ENCODE assay signal across 26 cellular contexts in the genomic region with DNA sequence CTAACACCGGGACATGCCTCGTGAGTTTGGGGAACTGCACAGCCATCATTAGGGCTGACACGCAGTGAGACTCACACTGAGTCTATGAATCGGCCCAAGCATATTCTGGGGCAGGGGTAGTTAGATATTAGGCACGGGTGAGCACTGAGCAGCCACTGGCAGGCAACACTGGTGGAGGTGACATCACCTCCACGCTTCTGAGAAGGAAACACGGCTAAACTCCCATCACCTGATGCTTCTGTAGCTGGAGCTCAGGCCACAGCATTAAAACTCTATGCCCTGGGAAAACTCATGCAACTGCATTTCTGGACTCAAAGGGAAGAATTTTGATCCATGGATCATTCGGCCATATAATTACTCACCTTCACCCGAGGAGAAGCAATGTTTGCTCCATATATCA.
DNase-seq lines count a peak whose midpoint lies in the region; ATAC-seq, FAIRE-seq and TF ChIP-seq lines count a peak whose summit lies in the region.
"Had no signal": no experiment of that assay in that cellular context is flagged by ENCODE, and none has a peak within 500 bp of the region (broad histone marks: within the 10 kb centered on the region; RNA-seq: fewer than 3 reads in every experiment).

No MANE protein-coding gene starts in this region.

- no peak for FAIRE-seq in GM12878 (lab: Jason Lieb, UNC)
- FAIRE-seq: A549, D721Med, G401.6, GM19239 had no signal

- intact Hi-C loops in IMR-90 (cut with micrococcal nuclease), result no loop called here
- intact Hi-C loops in GM12878 (cut with micrococcal nuclease; ENCODE audit: unreplicated experiment), result no loop called here

- H3K36me3 Mint-ChIP-seq in stimulated activated effector memory CD8-positive, alpha-beta T cell treated with anti-CD3 and anti-CD28 coated beads, Interleukin-12 subunit alpha, Interleukin-12 subunit beta, amount 100 ng/mL, for 72 hours, result no peaks in the 10 kb centered on the region
- H3K36me3 Mint-ChIP-seq in activated CD8-positive, alpha-beta memory T cell treated with anti-CD3 and anti-CD28 coated beads, Interleukin-2, amount 10 ng/mL, durations not matched to agents 7 days and 5 days, result no peaks in the 10 kb centered on the region
- H3K36me3 Mint-ChIP-seq: CD14-positive monocyte; CD8-positive, alpha-beta memory T cell had no signal

- no peak overlapping the region for H3K27ac Mint-ChIP-seq in stimulated activated effector memory CD8-positive, alpha-beta T cell treated with anti-CD3 and anti-CD28 coated beads, Interleukin-12 subunit alpha, Interleukin-12 subunit beta, amount 100 ng/mL, for 72 hours
- no peak overlapping the region for H3K27ac Mint-ChIP-seq in activated CD8-positive, alpha-beta memory T cell treated with anti-CD3 and anti-CD28 coated beads, Interleukin-2, amount 10 ng/mL, durations not matched to agents 7 days and 5 days
- H3K27ac Mint-ChIP-seq: CD4-positive, alpha-beta T cell; CD8-positive, alpha-beta memory T cell; H9; HFFc6 had no signal

- no peak overlapping the region for H3K56ac ChIP-seq in IMR-90 (ENCODE audit: extremely low read depth, insufficient read depth, low read length)

- SMC1A ChIA-PET in GM12878 (lab: Charles Lee; ENCODE audit: uncharacterized antibody, unreplicated experiment), result interaction anchor here (1.1 to 2.0 kb wide), 4 partner anchors 11 to 22 kb away, joined by 3 to 7 read pairs (median 4); no protein-coding TSS in a partner anchor

- H2BK20ac ChIP-seq in IMR-90 (ENCODE audit: low read depth, low read length), result 0 out of 2 replicates have a peak overlapping the region, but pooled peaks have one; percentile 67

- H4K8ac ChIP-seq in IMR-90 (ENCODE audit: low read depth in 2 of 2, low read length in 2 of 2), result no peak overlapping the region

- no peak overlapping the region for H2BK5ac ChIP-seq in IMR-90 (ENCODE audit: low read depth, low read length, poor library complexity, severe bottlenecking)

- 0 out of 2 replicates have a peak, but pooled peaks cover 3% of the 10 kb centered on the region for H3K9me1 ChIP-seq in IMR-90 (ENCODE audit: insufficient read depth, low read length)

- H3K9me3 ChIP-seq in IMR-90 (ENCODE audit: control insufficient read depth, insufficient read depth, low read length) (no peaks in the 10 kb centered on the region), GM12878 (replicated peaks; ENCODE audit: control insufficient read depth, insufficient read depth, low read length) (no peaks in the 10 kb centered on the region)
- H3K9me3 ChIP-seq: A549; BE2C; BLaER1 treated with 17β-estradiol and CSF1 and Interleukin-3, amounts not matched to agents 10 nM and 100 nM had no signal

- no peaks in the 10 kb centered on the region for H3K4me1 Mint-ChIP-seq in stimulated activated effector memory CD8-positive, alpha-beta T cell treated with anti-CD3 and anti-CD28 coated beads, Interleukin-12 subunit alpha, Interleukin-12 subunit beta, amount 100 ng/mL, for 72 hours
- H3K4me1 Mint-ChIP-seq in activated CD8-positive, alpha-beta memory T cell treated with anti-CD3 and anti-CD28 coated beads, Interleukin-2, amount 10 ng/mL, durations not matched to agents 7 days and 5 days, result no peaks in the 10 kb centered on the region
- H3K4me1 Mint-ChIP-seq: CD14-positive monocyte; CD8-positive, alpha-beta memory T cell had no signal

- no peak for TF ChIP-seq EP300 in GM12878 (IDR thresholded peaks at IDR 0.05; ENCODE audit: borderline replicate concordance in 1 of 2, control insufficient read depth in 1 of 2, low read depth in 2 of 2, low read length in 2 of 2)

- no peak overlapping the region for H3K4me3 Mint-ChIP-seq in stimulated activated effector memory CD8-positive, alpha-beta T cell treated with anti-CD3 and anti-CD28 coated beads, Interleukin-12 subunit alpha, Interleukin-12 subunit beta, amount 100 ng/mL, for 72 hours
- H3K4me3 Mint-ChIP-seq in activated CD8-positive, alpha-beta memory T cell treated with anti-CD3 and anti-CD28 coated beads, Interleukin-2, amount 10 ng/mL, durations not matched to agents 7 days and 5 days, result no peak overlapping the region
- H3K4me3 Mint-ChIP-seq: CD14-positive monocyte; CD4-positive, alpha-beta T cell; CD8-positive, alpha-beta memory T cell; H9; HFFc6 had no signal

- no peaks in the 10 kb centered on the region for H3K9me3 Mint-ChIP-seq in stimulated activated effector memory CD8-positive, alpha-beta T cell treated with anti-CD3 and anti-CD28 coated beads, Interleukin-12 subunit alpha, Interleukin-12 subunit beta, amount 100 ng/mL, for 72 hours
- H3K9me3 Mint-ChIP-seq in activated CD8-positive, alpha-beta memory T cell treated with anti-CD3 and anti-CD28 coated beads, Interleukin-2, amount 10 ng/mL, durations not matched to agents 7 days and 5 days (ENCODE audit: low read depth), result no peaks in the 10 kb centered on the region
- H3K9me3 Mint-ChIP-seq: CD4-positive, alpha-beta T cell; CD8-positive, alpha-beta memory T cell; H9; HFFc6 had no signal

- POLR2A ChIA-PET in IMR-90 (lab: Charles Lee; ENCODE audit: unreplicated experiment), result no interaction called here
- POLR2A ChIA-PET in GM12878 (lab: Charles Lee), result no interaction called here

- no peak overlapping the region; the same call in 1 of the 2 replicates for H3K18ac ChIP-seq in IMR-90 (ENCODE audit: low read depth, low read length)

- ATAC-seq in IMR-90 (ENCODE audit: low read depth) (no peak), GM12878 (peak; percentile 20; the same call in 1 of the 3 replicates), HG02970 (IDR thresholded peaks at IDR 0.05; ENCODE audit: low FRiP score, unreplicated experiment) (no peak), GM21360 (IDR thresholded peaks at IDR 0.05; ENCODE audit: unreplicated experiment) (no peak)
- peak; percentile 31 for ATAC-seq in stimulated activated effector memory CD8-positive, alpha-beta T cell treated with anti-CD3 and anti-CD28 coated beads, Interleukin-12 subunit alpha, Interleukin-12 subunit beta, amount 100 ng/mL, for 72 hours
- ATAC-seq in activated CD8-positive, alpha-beta memory T cell treated with anti-CD3 and anti-CD28 coated beads, Interleukin-2, amount 10 ng/mL, durations not matched to agents 7 days and 5 days, result no peak
- ATAC-seq: A549, HCT116 had no signal

- H3K4me2 ChIP-seq in IMR-90 (ENCODE audit: low read depth, low read length), result no peak overlapping the region
- H3K4me2 ChIP-seq in GM12878 (ENCODE audit: control insufficient read depth, insufficient read depth), result no peak overlapping the region
- H3K4me2 ChIP-seq: A549; BLaER1 treated with 17β-estradiol and CSF1 and Interleukin-3, amounts not matched to agents 10 nM and 100 nM had no signal

- H3K4me3 ChIP-seq in IMR-90 (ENCODE audit: insufficient read depth, low read depth, low read length) (no peak overlapping the region), GM12878 (no peak overlapping the region)
- H3K4me3 ChIP-seq: A549; BLaER1 treated with 17β-estradiol and CSF1 and Interleukin-3, amounts not matched to agents 10 nM and 100 nM; GM23248 had no signal

- RAD21 ChIA-PET in GM12878 (lab: Charles Lee; ENCODE audit: unreplicated experiment), result no interaction called here

- H2AK5ac ChIP-seq in IMR-90 (ENCODE audit: low read depth, low read length), result no peak overlapping the region

- H2AFZ ChIP-seq in IMR-90 (replicated peaks; ENCODE audit: low read length, poor library complexity), result no peak overlapping the region
- H2AFZ ChIP-seq in GM12878 (ENCODE audit: control insufficient read depth, low read depth, low read length), result no peak overlapping the region
- H2AFZ ChIP-seq: GM23248 had no signal

- H4K5ac ChIP-seq in IMR-90 (ENCODE audit: low read depth, low read length), result no peak overlapping the region

- no peak overlapping the region; the same call in 1 of the 2 replicates for H3K4ac ChIP-seq in IMR-90 (ENCODE audit: low read depth, low read length)

- 100% methylated on average over 2 of the region's 9 CpGs; no CpG with 5 or more reads in 1 of the 2 experiments for WGBS in IMR-90 (ENCODE audit: extremely low coverage in 2 of 2, insufficient read length in 1 of 2), 2 experiments
- WGBS in GM12878 (ENCODE audit: insufficient coverage, insufficient replicate concordance, low lambda C conversion rate, missing lambda C conversion rate), result 41% methylated on average over 9 of the region's 9 CpGs

- H3K36me3 ChIP-seq in IMR-90 (ENCODE audit: control insufficient read depth, insufficient read depth, low read length) (no peaks in the 10 kb centered on the region), GM12878 (ENCODE audit: control insufficient read depth in 2 of 2, insufficient read depth in 2 of 2, low read length in 1 of 2) (no peaks in the 10 kb centered on the region)
- H3K36me3 ChIP-seq: BE2C; BLaER1 treated with 17β-estradiol and CSF1 and Interleukin-3, amounts not matched to agents 10 nM and 100 nM had no signal

- TF ChIP-seq RAD21 in IMR-90 (IDR thresholded peaks at IDR 0.05; ENCODE audit: low read length) (no peak), GM12878 (IDR thresholded peaks at IDR 0.05; ENCODE audit: insufficient read depth, low read depth, low read length) (no peak)

- 0 out of 3 replicates have a peak overlapping the region, but pooled peaks have one; percentile 46 for H2BK15ac ChIP-seq in IMR-90 (ENCODE audit: low read depth, low read length)

- H4K20me1 ChIP-seq in IMR-90 (ENCODE audit: insufficient read depth, low read length), result no peaks in the 10 kb centered on the region
- H4K20me1 ChIP-seq in GM12878 (ENCODE audit: control insufficient read depth, insufficient read depth), result no peaks in the 10 kb centered on the region
- H4K20me1 ChIP-seq: BLaER1 treated with 17β-estradiol and CSF1 and Interleukin-3, amounts not matched to agents 10 nM and 100 nM had no signal

- dilution Hi-C loops in IMR-90 (cut with HindIII; ENCODE audit: low sequenced_read_pairs, unreplicated experiment), result no loop called here

- BruUV-seq in IMR-90 (replicated peaks; lab: Mats Ljungman, UMichigan) (no TSS peak), GM12878 (replicated peaks; lab: Mats Ljungman, UMichigan) (no TSS peak)

- H3K27ac ChIP-seq in IMR-90 (ENCODE audit: insufficient read depth, low read length), result no peak overlapping the region
- no peak overlapping the region for H3K27ac ChIP-seq in GM12878 (ENCODE audit: control insufficient read depth, insufficient read depth)
- H3K27ac ChIP-seq: 22Rv1; A549; BLaER1 treated with 17β-estradiol and CSF1 and Interleukin-3, amounts not matched to agents 10 nM and 100 nM; GM23248 had no signal

- TF ChIP-seq POLR2A in IMR-90 (IDR thresholded peaks at IDR 0.05; ENCODE audit: low read depth, low read length) (no peak), GM12878 (IDR thresholded peaks at IDR 0.05; ENCODE audit: low read depth, low read length) (no peak)

- no peak overlapping the region for H2BK120ac ChIP-seq in IMR-90 (ENCODE audit: low read depth, low read length)

- H3K4me1 ChIP-seq in IMR-90 (ENCODE audit: control insufficient read depth, insufficient read depth, low read length) (peaks cover 11% of the 10 kb centered on the region), GM12878 (ENCODE audit: control insufficient read depth, insufficient read depth, low read length) (no peaks in the 10 kb centered on the region)
- H3K4me1 ChIP-seq: A549 had no signal

- CTCF ChIA-PET in IMR-90 (lab: Yijun Ruan, JAX), result no interaction called here
- CTCF ChIA-PET in GM12878 (lab: Yijun Ruan, JAX), result interaction anchor here (0.7 to 0.9 kb wide), 2 partner anchors 9 to 43 kb away, joined by 3 read pairs; no protein-coding TSS in a partner anchor
- CTCF ChIA-PET in activated CD8-positive, alpha-beta memory T cell treated with anti-CD3 and anti-CD28 coated beads, Interleukin-2, amount 10 ng/mL, durations not matched to agents 7 days and 5 days (lab: Charles Lee), result no interaction called here

- no peak overlapping the region for H3K14ac ChIP-seq in IMR-90 (replicated peaks; ENCODE audit: low read depth, low read length)

- H2AK9ac ChIP-seq in IMR-90 (replicated peaks; ENCODE audit: low read depth, low read length, poor library complexity), result no peak overlapping the region

- TF ChIP-seq CTCF in IMR-90 (conservative IDR thresholded peaks at IDR 0.05; ENCODE audit: low read depth, low read length) (no peak), GM12878 (IDR thresholded peaks at IDR 0.05 in 2 of 3, conservative IDR thresholded peaks at IDR 0.05 in 1 of 3; ENCODE audit: control insufficient read depth in 2 of 3, extremely low read depth in 1 of 3, insufficient read depth in 1 of 3, low read depth in 3 of 3, low read length in 3 of 3) (no peak)

- H3K23ac ChIP-seq in IMR-90 (ENCODE audit: low read depth, low read length), result no peak overlapping the region

- H3K9ac ChIP-seq in IMR-90 (ENCODE audit: low read depth, low read length) (no peak overlapping the region), GM12878 (ENCODE audit: control insufficient read depth, insufficient read depth, low read length) (no peak overlapping the region)
- H3K9ac ChIP-seq: BLaER1 treated with 17β-estradiol and CSF1 and Interleukin-3, amounts not matched to agents 10 nM and 100 nM; GM23248 had no signal

- H3K27me3 Mint-ChIP-seq in activated CD8-positive, alpha-beta memory T cell treated with anti-CD3 and anti-CD28 coated beads, Interleukin-2, amount 10 ng/mL, durations not matched to agents 7 days and 5 days, result peaks cover 15% of the 10 kb centered on the region
- H3K27me3 Mint-ChIP-seq: CD4-positive, alpha-beta T cell had no signal

- DNase-seq in DMS53 (lab: John Stamatoyannopoulos, UW) (peak; percentile 24), DMS53 treated with DMSO at 0.1 percent for 48 hours (lab: John Stamatoyannopoulos, UW; ENCODE audit: unreplicated experiment) (no peak), IMR-90 (no peak), GM12878 (ENCODE audit: low read depth, low spot score) (no peak)
- DNase-seq in stimulated activated effector memory CD8-positive, alpha-beta T cell treated with anti-CD3 and anti-CD28 coated beads, Interleukin-12 subunit alpha, Interleukin-12 subunit beta, amount 100 ng/mL, for 72 hours (ENCODE audit: low spot score in 2 of 2), result no peak
- DNase-seq in activated CD8-positive, alpha-beta memory T cell treated with anti-CD3 and anti-CD28 coated beads, Interleukin-2, amount 10 ng/mL, durations not matched to agents 7 days and 5 days, result no peak
- DNase-seq: ACHN; AML-193; BE2C; CD4-positive, alpha-beta T cell; CD8-positive, alpha-beta memory T cell; DMS 273 treated with DMSO at 0.1 percent for 48 hours; DND-41; GM23248; H9; HFFc6 had no signal

- no peaks in the 10 kb centered on the region for H3K79me1 ChIP-seq in IMR-90 (ENCODE audit: low read depth in 1 of 2, low read length in 2 of 2)

- H3K27me3 ChIP-seq in IMR-90 (ENCODE audit: control insufficient read depth, insufficient read depth, low read length), result no peaks in the 10 kb centered on the region
- H3K27me3 ChIP-seq in GM12878 (replicated peaks in 1 of 2; ENCODE audit: control insufficient read depth in 2 of 2, insufficient read depth in 2 of 2, low read length in 1 of 2), result no peaks in the 10 kb centered on the region
- H3K27me3 ChIP-seq: BE2C; BLaER1 treated with 17β-estradiol and CSF1 and Interleukin-3, amounts not matched to agents 10 nM and 100 nM had no signal

- in situ Hi-C loops in IMR-90 (cut with MboI; ENCODE audit: low sequenced_read_pairs), result no loop called here
- in situ Hi-C loops in GM12878 (cut with MboI), result no loop called here

- H3K79me2 ChIP-seq in GM12878 (ENCODE audit: control insufficient read depth, insufficient read depth, low read length), result no peaks in the 10 kb centered on the region

- H4K91ac ChIP-seq in IMR-90 (ENCODE audit: insufficient read depth, low read depth, low read length), result no peak overlapping the region

Comparison
In these comparisons a context has a peak if more than half of its experiments do, and no peak if none do; other contexts are left out.
1. ATAC-seq: peak in GM12878 (single experiment) and stimulated activated effector memory CD8-positive, alpha-beta T cell treated with anti-CD3 and anti-CD28 coated beads, Interleukin-12 subunit alpha, Interleukin-12 subunit beta, amount 100 ng/mL, for 72 hours (single experiment); none in IMR-90 (single experiment), activated CD8-positive, alpha-beta memory T cell treated with anti-CD3 and anti-CD28 coated beads, Interleukin-2, amount 10 ng/mL, durations not matched to agents 7 days and 5 days (single experiment), HG02970 (single experiment) and GM21360 (single experiment).